Comparison of ENCODE assay signal across 25 cellular contexts in the genomic region with DNA sequence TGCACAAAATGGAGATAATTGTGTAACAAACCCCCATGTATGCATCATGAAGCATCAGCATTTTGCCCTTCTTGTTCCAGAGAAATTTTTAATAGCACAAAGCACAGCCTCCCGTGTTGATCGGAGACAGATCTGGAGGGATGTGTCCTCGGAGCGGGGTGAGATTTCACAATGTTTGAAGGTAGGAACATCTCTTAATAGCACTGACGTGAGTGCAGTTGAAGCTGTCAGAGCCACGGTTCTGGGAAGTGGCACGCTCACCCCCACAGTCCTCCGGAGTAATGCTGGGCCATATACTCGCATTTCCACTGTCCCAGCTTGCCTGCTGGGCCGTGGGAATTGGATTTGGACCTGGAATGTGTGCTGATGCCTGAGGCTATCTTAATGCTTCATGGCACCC. TPM values are rescaled to one million over a fixed set of nuclear protein-coding genes. Genes with fewer than 3 reads are reported as not detected.
DNase-seq lines count a peak whose midpoint lies in the region; ATAC-seq and TF ChIP-seq lines count a peak whose summit lies in the region.
"Had no signal": no experiment of that assay in that cellular context is flagged by ENCODE, and none has a peak within 500 bp of the region (broad histone marks: within the 10 kb centered on the region; RNA-seq: fewer than 3 reads in every experiment).

No MANE protein-coding gene starts in this region.

- no peaks in the 10 kb centered on the region for H4K20me1 ChIP-seq in BLaER1

- H3K27ac ChIP-seq in BLaER1, result peak overlapping the region; percentile 90
- peak overlapping the region in 1 of 10 donors; percentile 58 for H3K27ac ChIP-seq in heart right ventricle
- no peak overlapping the region for H3K27ac ChIP-seq in prostate gland
- no peak overlapping the region for H3K27ac ChIP-seq in body of pancreas
- H3K27ac ChIP-seq: stomach had no signal

- DNase-seq in SHP77 treated with DMSO at 0.1 percent for 48 hours (lab: John Stamatoyannopoulos, UW), result peak; percentile 57
- DNase-seq in heart right ventricle, result peak; percentile 9 to 29
- peak; percentile 16 for DNase-seq in prostate gland (ENCODE audit: low spot score)
- no peak for DNase-seq in NCI-H2171 treated with DMSO at 0.1 percent for 48 hours (lab: John Stamatoyannopoulos, UW)
- DNase-seq in NCI-H2081 treated with DMSO at 0.1 percent for 48 hours (lab: John Stamatoyannopoulos, UW), result no peak
- no peak for DNase-seq in body of pancreas
- no peak for DNase-seq in NCI-H1105 treated with DMSO at 0.1 percent for 48 hours (lab: John Stamatoyannopoulos, UW)
- DNase-seq: activated CD4-positive, alpha-beta T cell treated with anti-CD3 and anti-CD28 coated beads for 48 hours; activated CD8-positive, alpha-beta memory T cell treated with anti-CD3 and anti-CD28 coated beads, Interleukin-2, amount 10 ng/mL, durations not matched to agents 7 days and 5 days; activated naive CD8-positive, alpha-beta T cell treated with anti-CD3 and anti-CD28 coated beads, Interleukin-2, amount 10 ng/mL, durations not matched to agents 7 days and 5 days; BE2C; Calu3; EL; foreskin fibroblast; Kasumi-1; NCI-H1092; NCI-H2081; NCI-H446 treated with DMSO at 0.1 percent for 48 hours; RPMI8226; stomach had no signal

- H3K36me3 ChIP-seq in BLaER1 (peaks cover 6% of the 10 kb centered on the region; the same call in 1 of the 2 replicates), heart right ventricle (no peaks in the 10 kb centered on the region), prostate gland (no peaks in the 10 kb centered on the region), body of pancreas (replicated peaks in 1 of 2; ENCODE audit: insufficient read depth in 1 of 2, low read depth in 2 of 2) (no peaks in the 10 kb centered on the region)
- H3K36me3 ChIP-seq: BE2C, stomach had no signal

- intact Hi-C loops in heart right ventricle (cut with DNase I), result no loop called here
- intact Hi-C loops in prostate gland (cut with DNase I), result no loop called here
- intact Hi-C loops in body of pancreas (cut with DNase I), result no loop called here

- ATAC-seq in heart right ventricle, result peak in 7 of 8 donors; percentile 28 to 94 (median 76)
- ATAC-seq in body of pancreas, result no peak
- ATAC-seq: activated CD8-positive, alpha-beta memory T cell treated with anti-CD3 and anti-CD28 coated beads, Interleukin-2, amount 10 ng/mL, durations not matched to agents 7 days and 5 days; HCT116; natural killer cell treated with Interleukin-12 subunit alpha and Interleukin-12 subunit beta and Interleukin-15 and Interleukin-18, amount 100 ng/mL, for 72 hours had no signal

- H3K4me1 ChIP-seq in BLaER1 (peaks cover 99% of the 10 kb centered on the region), heart right ventricle (peaks cover 0 to 23% (median 9%) of the 10 kb centered on the region in 9 donors), prostate gland (replicated peaks) (peaks cover 3% of the 10 kb centered on the region), body of pancreas (peaks cover 13% of the 10 kb centered on the region)
- H3K4me1 ChIP-seq: BE2C had no signal

- 51 to 59% methylated on average over 10 of the region's 10 CpGs for WGBS in heart right ventricle, 2 donors
- 49% methylated on average over 10 of the region's 10 CpGs for WGBS in prostate gland
- 63 to 68% methylated on average over 5 to 10 of the region's 10 CpGs for WGBS in body of pancreas, 2 donors

- no peak for TF ChIP-seq CTCF in heart right ventricle (IDR thresholded peaks at IDR 0.05)
- no peak for TF ChIP-seq CTCF in prostate gland (IDR thresholded peaks at IDR 0.05)
- TF ChIP-seq CTCF in body of pancreas (IDR thresholded peaks at IDR 0.05), result no peak

- 0 out of 2 replicates have a peak overlapping the region, but pooled peaks have one; percentile 4 for H3K4me3 ChIP-seq in BLaER1
- H3K4me3 ChIP-seq in heart right ventricle, result no peak overlapping the region
- no peak overlapping the region for H3K4me3 ChIP-seq in prostate gland
- H3K4me3 ChIP-seq in body of pancreas, result no peak overlapping the region
- H3K4me3 ChIP-seq: stomach had no signal

- TF ChIP-seq POLR2A in prostate gland (IDR thresholded peaks at IDR 0.05) (no peak), body of pancreas (IDR thresholded peaks at IDR 0.05) (no peak)

- H3K27me3 ChIP-seq in BLaER1, result no peaks in the 10 kb centered on the region
- H3K27me3 ChIP-seq in heart right ventricle, result no peaks in the 10 kb centered on the region
- H3K27me3 ChIP-seq in prostate gland (replicated peaks; ENCODE audit: insufficient read depth), result no peaks in the 10 kb centered on the region
- H3K27me3 ChIP-seq in body of pancreas, result no peaks in the 10 kb centered on the region
- H3K27me3 ChIP-seq: BE2C, stomach had no signal

- peak overlapping the region; percentile 83 for H3K4me2 ChIP-seq in BLaER1

- H3K9me3 ChIP-seq in BLaER1 (no peaks in the 10 kb centered on the region; the same call in 1 of the 2 replicates), heart right ventricle (no peaks in the 10 kb centered on the region), prostate gland (no peaks in the 10 kb centered on the region), body of pancreas (no peaks in the 10 kb centered on the region)
- H3K9me3 ChIP-seq: BE2C, stomach had no signal

- H3K9ac ChIP-seq in BLaER1, result peak overlapping the region; percentile 67

RNA-seq across cellular contexts. Expression of gene ARPP21, which starts 24.1 kb away (rescaled TPM):
- total RNA-seq in heart right ventricle (not detected), prostate gland (1 to 10 TPM in 1 of 2 donors, not detected in 1; 8.1 TPM), body of pancreas (not detected)
- under 1 TPM in 1 of 2 donors, not detected in 1; 0.06 TPM for polyA plus RNA-seq in heart right ventricle
- total RNA-seq: activated CD8-positive, alpha-beta memory T cell treated with anti-CD3 and anti-CD28 coated beads, Interleukin-2, amount 10 ng/mL, durations not matched to agents 7 days and 5 days; activated naive CD8-positive, alpha-beta T cell treated with anti-CD3 and anti-CD28 coated beads, Interleukin-2, amount 10 ng/mL, durations not matched to agents 7 days and 5 days; Calu3; HT1080; natural killer cell treated with Interleukin-12 subunit alpha and Interleukin-12 subunit beta and Interleukin-15 and Interleukin-18, amount 100 ng/mL, for 72 hours had no signal
- polyA plus RNA-seq: keratinocyte had no signal

Comparison
In these comparisons a context has a peak if more than half of its experiments do, and no peak if none do; other contexts are left out.
1. DNase-seq: peak in SHP77 treated with DMSO at 0.1 percent for 48 hours (single experiment), heart right ventricle (2 of 2) and prostate gland (single experiment); none in NCI-H2171 treated with DMSO at 0.1 percent for 48 hours (single experiment), NCI-H2081 treated with DMSO at 0.1 percent for 48 hours (single experiment), body of pancreas (0 of 4) and NCI-H1105 treated with DMSO at 0.1 percent for 48 hours (single experiment).